Comparison of ENCODE assay signal across 21 cellular contexts in the genomic region with DNA sequence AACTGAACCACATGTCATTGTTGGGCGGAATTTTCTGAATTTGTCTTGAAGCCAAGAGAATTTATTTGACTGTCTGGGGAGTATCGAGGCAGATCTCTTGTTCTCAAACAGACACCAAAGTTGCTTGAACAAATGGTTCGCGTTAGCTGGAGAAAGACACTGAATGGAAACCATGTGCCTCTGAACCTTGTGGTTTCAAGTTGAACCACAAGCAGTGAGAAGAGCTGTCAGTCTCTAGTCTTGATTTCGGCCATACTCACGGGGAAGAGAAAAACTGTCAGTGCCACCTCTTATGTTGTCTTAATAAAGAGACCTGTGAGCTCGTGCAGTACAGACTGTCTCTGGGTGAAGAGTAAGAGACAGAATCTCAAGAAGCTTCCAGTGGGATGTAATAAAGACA.
"Had no signal": no experiment of that assay in that cellular context is flagged by ENCODE, and none has a peak within 500 bp of the region (broad histone marks: within the 10 kb centered on the region; RNA-seq: fewer than 3 reads in every experiment).

No MANE protein-coding gene starts in this region.

- H3K9me3 ChIP-seq: esophagus squamous epithelium, heart left ventricle, pancreas, suprapubic skin, tibial artery, upper lobe of left lung, uterus had no signal

- H3K36me3 ChIP-seq: esophagus squamous epithelium, heart left ventricle, pancreas, suprapubic skin, tibial artery, upper lobe of left lung, uterus had no signal

- DNase-seq: dermis blood vessel endothelial cell; esophagus squamous epithelium; heart left ventricle; hippocampal formation; left colon; left ventricle myocardium superior; mesenchymal stem cell; midbrain; naive B cell; occipital lobe; pancreas; right cardiac atrium; small intestine; stimulated activated CD4-positive, alpha-beta T cell treated with anti-CD3 and anti-CD28 coated beads, Interleukin-12 subunit alpha, Interleukin-12 subunit beta, amount 100 ng/mL, for 4 hours; stimulated activated CD4-positive, alpha-beta T cell treated with anti-CD3 and anti-CD28 coated beads, Interleukin-2, amount 100 ng/mL, for 48 hours; stimulated activated naive CD8-positive, alpha-beta T cell treated with anti-CD3 and anti-CD28 coated beads, Interleukin-15, Interleukin-2, amounts not matched to agents 100 U/mL and 50 U/mL, for 24 hours; tibial artery; upper lobe of left lung; uterus had no signal

- H3K4me1 ChIP-seq: esophagus squamous epithelium, heart left ventricle, suprapubic skin, tibial artery, upper lobe of left lung, uterus had no signal

- H3K27me3 ChIP-seq: esophagus squamous epithelium, pancreas, suprapubic skin, tibial artery, upper lobe of left lung, uterus had no signal

- H3K27ac ChIP-seq: esophagus squamous epithelium, heart left ventricle, suprapubic skin, tibial artery, upper lobe of left lung, uterus had no signal

- ATAC-seq: heart left ventricle; left colon; left ventricle myocardium superior; right cardiac atrium; stimulated activated naive CD8-positive, alpha-beta T cell treated with anti-CD3 and anti-CD28 coated beads, Interleukin-15, Interleukin-2, amounts not matched to agents 100 U/mL and 50 U/mL, for 24 hours had no signal

- H3K4me3 ChIP-seq: esophagus squamous epithelium, heart left ventricle, lung, pancreas, suprapubic skin, tibial artery, upper lobe of left lung, uterus had no signal
